Comparison of ENCODE assay signal across 24 cellular contexts in genomic region chr2:242024751-242025355, GRCh38.
A peak's percentile ranks its signal among the peaks of the same experiment; 100 is the strongest.
DNase-seq lines count a peak whose midpoint lies in the region; ATAC-seq and TF ChIP-seq lines count a peak whose summit lies in the region.
"Had no signal": no experiment of that assay in that cellular context is flagged by ENCODE, and none has a peak within 500 bp of the region (broad histone marks: within the 10 kb centered on the region; RNA-seq: fewer than 3 reads in every experiment).

No MANE protein-coding gene starts in this region.

- H3K4me3 Mint-ChIP-seq in stimulated activated naive B cell treated with anti-CD40 and anti-IgM and Interleukin-4, amounts not matched to agents 10 μg/mL and 1 μg/mL and 100 μg/mL, for 72 hours, result no peak overlapping the region
- H3K4me3 Mint-ChIP-seq in neural progenitor cell, result no peak overlapping the region
- H3K4me3 Mint-ChIP-seq: B cell; CD4-positive, alpha-beta T cell; GM23338 had no signal

- peak; percentile 10 for DNase-seq in activated T-cell treated with anti-CD3 and anti-CD28 coated beads, Interleukin-2, amount 50 U/mL, for 1 hour
- DNase-seq in activated T-cell treated with anti-CD3 and anti-CD28 coated beads for 4 hours (no peak), RWPE2 (ENCODE audit: low spot score) (peak; percentile 29), left lung (peak; percentile 5 to 28), A172 (ENCODE audit: low spot score) (no peak), GOT3 (lab: John Stamatoyannopoulos, UW) (no peak), neural progenitor cell (ENCODE audit: low spot score) (no peak)
- no peak for DNase-seq in stimulated activated naive B cell treated with anti-CD40 and anti-IgM and Interleukin-4, amounts not matched to agents 10 μg/mL and 1 μg/mL and 100 μg/mL, for 72 hours
- DNase-seq: 8988T, EL, KG1, MV-4-11, NCI-H1417, NCI-H187, NCI-H2107, NCI-H2227 treated with DMSO at 0.1 percent for 48 hours, NCI-H524, PC-3 had no signal

- no peaks in the 10 kb centered on the region for H3K9me3 ChIP-seq in RWPE2 (ENCODE audit: severe bottlenecking)
- H3K9me3 ChIP-seq in left lung, result no peaks in the 10 kb centered on the region
- no peaks in the 10 kb centered on the region for H3K9me3 ChIP-seq in neural progenitor cell (ENCODE audit: low read depth)

- no peak overlapping the region for H3K4me2 ChIP-seq in neural progenitor cell
- H3K4me2 ChIP-seq: GM23338 had no signal

- H3K27ac ChIP-seq in RWPE2 (ENCODE audit: poor library complexity, severe bottlenecking) (no peak overlapping the region), left lung (no peak overlapping the region), neural progenitor cell (no peak overlapping the region)
- H3K27ac ChIP-seq: RWPE1 had no signal

- H2AFZ ChIP-seq in neural progenitor cell (replicated peaks), result no peak overlapping the region
- H2AFZ ChIP-seq: GM23338 had no signal

- no peaks in the 10 kb centered on the region for H3F3A ChIP-seq in neural progenitor cell (ENCODE audit: low read depth)

- H3K27ac Mint-ChIP-seq in stimulated activated naive B cell treated with anti-CD40 and anti-IgM and Interleukin-4, amounts not matched to agents 10 μg/mL and 1 μg/mL and 100 μg/mL, for 72 hours, result peak overlapping the region; percentile 3
- H3K27ac Mint-ChIP-seq in neural progenitor cell, result no peak overlapping the region
- H3K27ac Mint-ChIP-seq: B cell; CD4-positive, alpha-beta T cell; GM23338 had no signal

- no peak overlapping the region for H3K9ac ChIP-seq in neural progenitor cell

- H3K79me2 ChIP-seq in neural progenitor cell (ENCODE audit: low read depth), result no peaks in the 10 kb centered on the region

- H3K36me3 ChIP-seq in RWPE2 (ENCODE audit: low read depth) (no peaks in the 10 kb centered on the region), left lung (no peaks in the 10 kb centered on the region), neural progenitor cell (no peaks in the 10 kb centered on the region)

- H3K4me1 ChIP-seq in RWPE2 (ENCODE audit: insufficient read depth, poor library complexity, severe bottlenecking) (no peaks in the 10 kb centered on the region), left lung (no peaks in the 10 kb centered on the region), neural progenitor cell (no peaks in the 10 kb centered on the region)

- peaks cover 3 to 6% of the 10 kb centered on the region in 2 donors for H3K36me3 Mint-ChIP-seq in stimulated activated naive B cell treated with anti-CD40 and anti-IgM and Interleukin-4, amounts not matched to agents 10 μg/mL and 1 μg/mL and 100 μg/mL, for 72 hours
- peaks cover 1% of the 10 kb centered on the region for H3K36me3 Mint-ChIP-seq in neural progenitor cell

- H3K27me3 Mint-ChIP-seq in stimulated activated naive B cell treated with anti-CD40 and anti-IgM and Interleukin-4, amounts not matched to agents 10 μg/mL and 1 μg/mL and 100 μg/mL, for 72 hours, result peaks cover 56 to 82% of the 10 kb centered on the region in 2 donors
- H3K27me3 Mint-ChIP-seq in neural progenitor cell (ENCODE audit: insufficient read depth, low read depth), result peaks cover 28% of the 10 kb centered on the region
- H3K27me3 Mint-ChIP-seq: CD4-positive, alpha-beta T cell had no signal

- peaks cover 12 to 16% of the 10 kb centered on the region in 2 donors for H3K4me1 Mint-ChIP-seq in stimulated activated naive B cell treated with anti-CD40 and anti-IgM and Interleukin-4, amounts not matched to agents 10 μg/mL and 1 μg/mL and 100 μg/mL, for 72 hours
- no peaks in the 10 kb centered on the region for H3K4me1 Mint-ChIP-seq in neural progenitor cell
- H3K4me1 Mint-ChIP-seq: GM23338 had no signal

- ATAC-seq in RWPE2 (ENCODE audit: low read depth), result no peak
- no peak for ATAC-seq in left lung
- ATAC-seq in stimulated activated naive B cell treated with anti-CD40 and anti-IgM and Interleukin-4, amounts not matched to agents 10 μg/mL and 1 μg/mL and 100 μg/mL, for 72 hours (replicated peaks), result no peak
- ATAC-seq: GM12878, GM23338, HCT116, PC-3 had no signal

- no peaks in the 10 kb centered on the region for H4K20me1 ChIP-seq in neural progenitor cell (ENCODE audit: low read depth)

- no peak for TF ChIP-seq CTCF in RWPE2 (IDR thresholded peaks at IDR 0.05; ENCODE audit: poor library complexity, severe bottlenecking)
- TF ChIP-seq CTCF in left lung (IDR thresholded peaks at IDR 0.05), result no peak
- TF ChIP-seq CTCF in neural progenitor cell (IDR thresholded peaks at IDR 0.05), result no peak

- intact Hi-C loops in left lung (cut with DNase I), result no loop called here

- H3K27me3 ChIP-seq in RWPE2 (ENCODE audit: insufficient read depth, poor library complexity, severe bottlenecking) (peaks cover 4% of the 10 kb centered on the region), left lung (peaks cover 0 to 66% of the 10 kb centered on the region in 2 donors), neural progenitor cell (no peaks in the 10 kb centered on the region)

- H3K4me3 ChIP-seq in RWPE2 (ENCODE audit: severe bottlenecking), result no peak overlapping the region
- no peak overlapping the region for H3K4me3 ChIP-seq in left lung
- H3K4me3 ChIP-seq in neural progenitor cell, result no peak overlapping the region
- H3K4me3 ChIP-seq: GM12878, GM23338 had no signal

- no peaks in the 10 kb centered on the region for H3K9me3 Mint-ChIP-seq in stimulated activated naive B cell treated with anti-CD40 and anti-IgM and Interleukin-4, amounts not matched to agents 10 μg/mL and 1 μg/mL and 100 μg/mL, for 72 hours
- peaks cover 20% of the 10 kb centered on the region for H3K9me3 Mint-ChIP-seq in neural progenitor cell
- H3K9me3 Mint-ChIP-seq: CD4-positive, alpha-beta T cell had no signal

Comparison
In these comparisons a context has a peak if more than half of its experiments do, and no peak if none do; other contexts are left out.
1. DNase-seq: peak in activated T-cell treated with anti-CD3 and anti-CD28 coated beads, Interleukin-2, amount 50 U/mL, for 1 hour (single experiment), RWPE2 (single experiment) and left lung (2 of 2); none in activated T-cell treated with anti-CD3 and anti-CD28 coated beads for 4 hours (single experiment), stimulated activated naive B cell treated with anti-CD40 and anti-IgM and Interleukin-4, amounts not matched to agents 10 μg/mL and 1 μg/mL and 100 μg/mL, for 72 hours (single experiment), A172 (single experiment), GOT3 (single experiment) and neural progenitor cell (single experiment).